In the genomic region with DNA sequence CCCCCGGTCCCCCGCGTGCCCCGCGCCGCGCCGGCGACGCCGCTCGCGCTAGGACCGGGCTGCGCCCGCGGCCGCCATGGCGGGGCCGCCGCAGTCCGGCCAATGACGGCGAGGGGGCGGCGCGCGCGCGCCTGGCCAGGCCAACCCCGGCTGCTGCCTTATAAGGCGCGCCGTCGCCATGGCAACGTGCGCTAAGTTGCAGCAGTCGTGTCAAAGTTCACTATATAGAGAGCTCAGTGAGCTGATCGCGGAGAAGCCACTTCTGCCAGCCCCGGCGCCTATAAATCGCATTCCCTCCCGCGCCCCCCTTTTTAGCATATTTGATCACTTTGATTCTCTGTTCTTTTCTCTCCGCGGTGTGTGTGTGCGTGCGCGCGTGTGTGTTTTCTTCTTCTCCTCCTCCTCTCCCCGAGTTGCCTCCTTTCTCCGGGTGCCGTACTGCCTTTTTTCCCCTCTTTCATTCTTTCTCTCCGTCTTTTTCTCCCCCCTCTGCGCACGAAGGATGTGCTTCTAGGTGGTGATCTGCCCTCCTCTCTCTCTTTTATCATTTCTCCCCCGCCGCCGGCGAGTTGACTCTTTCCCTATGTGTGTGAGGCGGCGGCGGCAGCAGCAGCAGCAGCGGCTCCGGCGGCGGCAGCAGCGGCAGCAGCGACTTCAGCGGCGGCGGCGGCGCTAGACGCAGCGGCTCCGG, we compare ENCODE assay signal across 8 cellular contexts. TPM values are rescaled to one million over a fixed set of nuclear protein-coding genes. Genes with fewer than 3 reads are reported as not detected.
DNase-seq lines count a peak whose midpoint lies in the region; ATAC-seq and TF ChIP-seq lines count a peak whose summit lies in the region.

Gene NR2F2, plus strand, starts transcription at position 251 of the 691 bp plus-strand sequence. CDS start 1,406 bp downstream, outside the sequence.

- peak within 1 kb of the TSS; percentile 68 for H3K9ac ChIP-seq in KMS-11

- no peaks in the 10 kb centered on the region for H3K9me3 ChIP-seq in RWPE2 (ENCODE audit: severe bottlenecking)

- H3K27me3 ChIP-seq in KMS-11 (ENCODE audit: insufficient read depth, low read depth) (no peaks in the 10 kb centered on the region), RWPE2 (ENCODE audit: insufficient read depth, poor library complexity, severe bottlenecking) (no peaks in the 10 kb centered on the region)

- H3K27ac ChIP-seq in KMS-11 (peak within 1 kb of the TSS; percentile 79), RWPE2 (ENCODE audit: poor library complexity, severe bottlenecking) (peak within 1 kb of the TSS; percentile 88)

- H3K4me1 ChIP-seq in KMS-11 (ENCODE audit: low read depth, poor library complexity, severe bottlenecking) (peaks cover 47% of the 10 kb centered on the region), RWPE2 (ENCODE audit: insufficient read depth, poor library complexity, severe bottlenecking) (peaks cover 34% of the 10 kb centered on the region)

- TF ChIP-seq CTCF in KMS-11 (conservative IDR thresholded peaks at IDR 0.05; ENCODE audit: low read depth, low read length), result no peak
- no peak for TF ChIP-seq CTCF in RWPE2 (IDR thresholded peaks at IDR 0.05; ENCODE audit: poor library complexity, severe bottlenecking)
- TF ChIP-seq CTCF in brain (conservative IDR thresholded peaks at IDR 0.05), result no peak

- peak within 1 kb of the TSS; percentile 92 to 100 (median 99) for H3K27ac Mint-ChIP-seq in brain

- H4K20me1 ChIP-seq in KMS-11 (ENCODE audit: insufficient read depth), result no peaks in the 10 kb centered on the region

- peak within 1 kb of the TSS; percentile 79 for H2AFZ ChIP-seq in KMS-11 (ENCODE audit: low read depth)

- no peaks in the 10 kb centered on the region for H3K36me3 ChIP-seq in KMS-11 (ENCODE audit: insufficient read depth)
- peaks cover 21% of the 10 kb centered on the region for H3K36me3 ChIP-seq in RWPE2 (ENCODE audit: low read depth)

- H3K4me2 ChIP-seq in KMS-11, result peak within 1 kb of the TSS; percentile 61

- DNase-seq in DMS79 (lab: John Stamatoyannopoulos, UW), result peak; percentile 29
- DNase-seq in RWPE2 (ENCODE audit: low spot score), result peak; percentile 99
- DNase-seq in hypothalamus (lab: John Stamatoyannopoulos, UW), result peak in 48 of 51 donors; percentile 10 to 93 (median 78)
- peak; percentile 81 for DNase-seq in putamen (ENCODE audit: low spot score)
- DNase-seq in stimulated activated naive CD4-positive, alpha-beta T cell treated with Interleukin-2 at 50 U/mL for 16 hours (lab: John Stamatoyannopoulos, UW), result no peak

- peaks cover 0 to 12% (median 0%) of the 10 kb centered on the region in 5 experiments for H3K9me3 Mint-ChIP-seq in brain

- H3K4me1 Mint-ChIP-seq in brain, result peaks cover 42% of the 10 kb centered on the region

- peaks cover 21% of the 10 kb centered on the region for H3K79me2 ChIP-seq in KMS-11 (ENCODE audit: insufficient read depth, low read depth)

- no peak within 1 kb of the TSS for H3K4me3 ChIP-seq in KMS-11 (IDR thresholded peaks at IDR 0.05; ENCODE audit: insufficient read depth, low read depth, low read length)
- H3K4me3 ChIP-seq in RWPE2 (ENCODE audit: severe bottlenecking), result peak within 1 kb of the TSS; percentile 86

- peaks cover 76% of the 10 kb centered on the region for H3K27me3 Mint-ChIP-seq in brain

- peak; percentile 84 for ATAC-seq in GM21723 (IDR thresholded peaks at IDR 0.05; ENCODE audit: unreplicated experiment)
- peak; percentile 54 for ATAC-seq in RWPE2 (ENCODE audit: low read depth)

- peak within 1 kb of the TSS; percentile 91 to 99 (median 96) for H3K4me3 Mint-ChIP-seq in brain

- peaks cover 37% of the 10 kb centered on the region for H3K36me3 Mint-ChIP-seq in brain

RNA-seq across cellular contexts. Expression of gene NR2F2, which starts in this region (rescaled TPM):
- polyA plus RNA-seq in brain (ENCODE audit: insufficient read depth, low read depth, low replicate concordance), result 60.4 TPM
